In genomic region chr5:179152144-179152895, GRCh38 we compare ENCODE assay signal across 22 cellular contexts.
"Had no signal": no experiment of that assay in that cellular context is flagged by ENCODE, and none has a peak within 500 bp of the region (broad histone marks: within the 10 kb centered on the region; RNA-seq: fewer than 3 reads in every experiment).

No MANE protein-coding gene starts in this region.

- H3K36me3 ChIP-seq: cardiac muscle cell had no signal

- H3K9me3 Mint-ChIP-seq: activated naive CD4-positive, alpha-beta T cell treated with anti-CD3 and anti-CD28 coated beads, Interleukin-2, amount 50 U/mL, for 24 hours; activated T-cell treated with anti-CD3 and anti-CD28 coated beads, Interleukin-2, amount 50 U/mL, for 72 hours; neural crest cell; stimulated activated effector memory CD8-positive, alpha-beta T cell treated with anti-CD3 and anti-CD28 coated beads, Interleukin-12 subunit alpha, Interleukin-12 subunit beta, amount 100 ng/mL, for 72 hours had no signal

- H3K4me3 ChIP-seq: body of pancreas, cardiac muscle cell, heart right ventricle, stomach, suprapubic skin, tibial nerve had no signal

- H3K27ac ChIP-seq: body of pancreas, cardiac muscle cell, heart right ventricle, stomach, suprapubic skin, tibial nerve had no signal

- H3K27ac Mint-ChIP-seq: activated naive CD4-positive, alpha-beta T cell treated with anti-CD3 and anti-CD28 coated beads, Interleukin-2, amount 50 U/mL, for 24 hours; activated T-cell treated with anti-CD3 and anti-CD28 coated beads, Interleukin-2, amount 50 U/mL, for 72 hours; stimulated activated effector memory CD8-positive, alpha-beta T cell treated with anti-CD3 and anti-CD28 coated beads, Interleukin-12 subunit alpha, Interleukin-12 subunit beta, amount 100 ng/mL, for 72 hours; T-helper 17 cell had no signal

- ATAC-seq: activated T-cell treated with anti-CD3 and anti-CD28 coated beads, Interleukin-2, amount 50 U/mL, for 72 hours; body of pancreas; heart right ventricle; stimulated activated effector memory CD8-positive, alpha-beta T cell treated with anti-CD3 and anti-CD28 coated beads, Interleukin-12 subunit alpha, Interleukin-12 subunit beta, amount 100 ng/mL, for 72 hours; T-helper 17 cell had no signal

- H3K4me3 Mint-ChIP-seq: activated naive CD4-positive, alpha-beta T cell treated with anti-CD3 and anti-CD28 coated beads, Interleukin-2, amount 50 U/mL, for 24 hours; activated T-cell treated with anti-CD3 and anti-CD28 coated beads, Interleukin-2, amount 50 U/mL, for 72 hours; neural crest cell; stimulated activated effector memory CD8-positive, alpha-beta T cell treated with anti-CD3 and anti-CD28 coated beads, Interleukin-12 subunit alpha, Interleukin-12 subunit beta, amount 100 ng/mL, for 72 hours; T-helper 17 cell had no signal

- H3K27me3 Mint-ChIP-seq: activated naive CD4-positive, alpha-beta T cell treated with anti-CD3 and anti-CD28 coated beads, Interleukin-2, amount 50 U/mL, for 24 hours had no signal

- H3K9me3 ChIP-seq: body of pancreas, heart right ventricle, stomach, suprapubic skin, tibial nerve had no signal

- H3K27me3 ChIP-seq: body of pancreas, cardiac muscle cell, tibial nerve had no signal

- DNase-seq: activated CD4-positive, alpha-beta T cell treated with anti-CD3 and anti-CD28 coated beads for 4 hours; activated CD4-positive, alpha-beta T cell treated with anti-CD3 and anti-CD28 coated beads, Interleukin-2, amount 50 U/mL, for 48 hours; activated CD4-positive, CD25-positive, alpha-beta regulatory T cell; activated gamma-delta T cell treated with Interleukin-2 at 50 U/mL for 16 hours; activated T-cell treated with anti-CD3 and anti-CD28 coated beads, Interleukin-2, amount 50 U/mL, for 72 hours; anterior cingulate cortex; dermis blood vessel endothelial cell; effector CD8-positive, alpha-beta T cell; erythroblast; foreskin fibroblast; mesenchymal stem cell; stimulated activated CD4-positive, alpha-beta T cell treated with anti-CD3 and anti-CD28 coated beads, Interleukin-1b, Interleukin-23, amount 100 ng/mL, for 48 hours; stomach; T-helper 17 cell had no signal

- H3K36me3 Mint-ChIP-seq: activated naive CD4-positive, alpha-beta T cell treated with anti-CD3 and anti-CD28 coated beads, Interleukin-2, amount 50 U/mL, for 24 hours; stimulated activated effector memory CD8-positive, alpha-beta T cell treated with anti-CD3 and anti-CD28 coated beads, Interleukin-12 subunit alpha, Interleukin-12 subunit beta, amount 100 ng/mL, for 72 hours had no signal

- H3K4me1 ChIP-seq: body of pancreas, heart right ventricle, stomach, suprapubic skin had no signal
